9 cellular contexts compared by ENCODE assay signal in the genomic region with DNA sequence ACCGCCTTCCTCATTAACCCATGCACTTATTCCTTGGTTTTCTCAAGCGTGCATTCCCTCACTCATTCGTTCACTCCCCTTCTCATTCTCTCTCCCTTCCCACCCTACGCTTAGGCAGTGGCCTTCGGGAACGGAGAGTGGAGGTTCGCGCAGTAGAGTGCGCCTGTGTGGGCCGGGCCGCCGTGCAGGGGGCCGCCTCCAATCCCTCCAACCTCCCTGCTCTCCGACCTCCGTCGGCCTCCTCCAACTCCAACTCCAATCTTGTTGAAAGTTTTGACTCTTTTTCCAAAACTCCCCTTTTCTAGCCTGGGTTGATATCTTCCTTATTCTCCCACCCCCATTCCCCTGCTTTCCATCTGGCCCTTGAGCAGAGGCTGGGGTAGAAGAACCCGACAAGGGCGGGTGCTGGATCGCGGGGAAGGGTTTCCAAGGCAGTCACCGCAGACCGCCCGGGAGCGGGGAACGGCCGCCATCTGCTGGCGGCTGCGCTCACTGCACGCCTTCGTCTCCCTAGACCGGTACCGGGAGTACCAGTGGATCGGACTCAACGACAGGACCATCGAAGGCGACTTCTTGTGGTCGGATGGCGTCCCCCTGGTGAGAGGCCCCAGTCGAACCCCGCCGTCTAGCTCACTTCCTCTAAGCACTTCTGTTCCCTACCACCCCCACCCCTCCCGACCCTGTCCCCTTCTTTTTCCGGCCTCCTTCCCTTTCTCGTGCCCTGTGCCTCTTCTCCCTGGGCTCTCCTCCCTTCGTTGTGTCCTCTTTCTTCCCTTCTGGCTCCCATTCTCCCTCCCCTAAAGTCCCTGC. TPM values are rescaled to one million over a fixed set of nuclear protein-coding genes. Genes with fewer than 3 reads are reported as not detected.
DNase-seq lines count a peak whose midpoint lies in the region; ATAC-seq and TF ChIP-seq lines count a peak whose summit lies in the region.
"Had no signal": no experiment of that assay in that cellular context is flagged by ENCODE, and none has a peak within 500 bp of the region (broad histone marks: within the 10 kb centered on the region; RNA-seq: fewer than 3 reads in every experiment).

No MANE protein-coding gene starts in this region.

- H3K4me3 ChIP-seq in GM12864 (ENCODE audit: low read depth, low read length) (no peak overlapping the region; the same call in 1 of the 2 replicates), WERI-Rb-1 (ENCODE audit: low read depth, low read length) (peak overlapping the region; percentile 40), spleen (peak overlapping the region in 7 of 8 donors; percentile 16 to 65 (median 27))

- no peak for TF ChIP-seq POLR2A in spleen (IDR thresholded peaks at IDR 0.05)

- peaks cover 38 to 66% (median 60%) of the 10 kb centered on the region in 6 donors for H3K4me1 ChIP-seq in spleen

- H3K27me3 ChIP-seq in WERI-Rb-1 (ENCODE audit: insufficient read depth, low read depth, severe bottlenecking) (no peaks in the 10 kb centered on the region), spleen (replicated peaks in 1 of 7) (peaks cover 0 to 58% (median 17%) of the 10 kb centered on the region in 7 donors)

- intact Hi-C loops in spleen (cut with DNase I; ENCODE audit: low total_unique reads) = no loop called here

- no peak for ATAC-seq in HG03354 (IDR thresholded peaks at IDR 0.05; ENCODE audit: poor library complexity, severe bottlenecking, unreplicated experiment)
- no peak for ATAC-seq in GM21717 (IDR thresholded peaks at IDR 0.05; ENCODE audit: unreplicated experiment)

- DNase-seq in GM12864 (ENCODE audit: low read depth) (no peak), NCI-H128 (lab: John Stamatoyannopoulos, UW; ENCODE audit: unreplicated experiment) (peak; percentile 32), WERI-Rb-1 (peak; percentile 93), T47D (ENCODE audit: low read depth in 1 of 2, low spot score in 1 of 2) (peak; percentile 73 to 95), iris pigment epithelial cell (ENCODE audit: low read depth) (peak; percentile 37), spleen (peak; percentile 93)

- in situ Hi-C loops in T47D (cut with HindIII; ENCODE audit: low pct_unique_long_range_greater_than_20kb, low sequenced_read_pairs) = no loop called here

- TF ChIP-seq CTCF in GM12864 (IDR thresholded peaks at IDR 0.05; ENCODE audit: low read depth, low read length, missing control alignments) (peak; percentile 100), WERI-Rb-1 (IDR thresholded peaks at IDR 0.05; ENCODE audit: low read depth, low read length) (peak; percentile 100), spleen (IDR thresholded peaks at IDR 0.05 in 8 of 11, conservative IDR thresholded peaks at IDR 0.05 in 3 of 11) (peak; percentile 65 to 96 (median 90))

- peak overlapping the region; percentile 65 for H3K27ac ChIP-seq in WERI-Rb-1
- no peak overlapping the region for H3K27ac ChIP-seq in spleen

- 1 to 2% (median 1%) methylated on average over 41 to 45 of the region's 45 CpGs for WGBS in spleen, 5 donors

- H3K9me3 ChIP-seq in WERI-Rb-1 (ENCODE audit: severe bottlenecking) (no peaks in the 10 kb centered on the region), spleen (no peaks in the 10 kb centered on the region)

- H3K36me3 ChIP-seq in WERI-Rb-1 (no peaks in the 10 kb centered on the region), spleen (no peaks in the 10 kb centered on the region)

RNA-seq across cellular contexts. Expression of a gene that starts 15.4 kb away (rescaled TPM):
- not detected for total RNA-seq in spleen
- under 1 TPM in 2 of 3 donors, not detected in 1; 0.10 to 0.11 TPM for polyA plus RNA-seq in spleen

RNA-seq across cellular contexts. Expression of a gene that starts 19.8 kb away (rescaled TPM):
- total RNA-seq in spleen = 100 to 1,000 TPM in 2 of 7 donors, 10 to 100 TPM in 5; 36.0 to 146 (median 58.3) TPM
- 10 to 100 TPM in 1 of 3 donors, 1 to 10 TPM in 2; 4.3 to 39.5 (median 6.7) TPM for polyA plus RNA-seq in spleen

RNA-seq across cellular contexts. Expression of a gene that starts 38.2 kb away (rescaled TPM):
- 1 to 10 TPM in 1 of 7 donors, under 1 TPM in 2, not detected in 4; 0.20 to 1.1 (median 0.46) TPM for total RNA-seq in spleen
- under 1 TPM; 0.22 to 0.80 (median 0.27) TPM for polyA plus RNA-seq in spleen
- total RNA-seq: urinary bladder had no signal

RNA-seq across cellular contexts. Expression of a gene that starts 48.0 kb away (rescaled TPM):
- total RNA-seq in spleen = 10 to 100 TPM in 1 of 7 donors, 1 to 10 TPM in 6; 1.2 to 13.1 (median 3.8) TPM
- polyA plus RNA-seq in spleen = 1 to 10 TPM; 1.2 to 5.3 (median 1.8) TPM

RNA-seq across cellular contexts. Expression of a gene that starts 56.1 kb away (rescaled TPM):
- 10 to 100 TPM; 14.9 to 49.6 (median 26.2) TPM for total RNA-seq in spleen
- 10 to 100 TPM; 12.3 to 25.4 (median 13.8) TPM for polyA plus RNA-seq in spleen
